Comparison of ENCODE assay signal across 11 cellular contexts in genomic region chr2:64021578-64021977, GRCh38. TPM values are rescaled to one million over a fixed set of nuclear protein-coding genes. Genes with fewer than 3 reads are reported as not detected.
DNase-seq lines count a peak whose midpoint lies in the region; ATAC-seq, FAIRE-seq and TF ChIP-seq lines count a peak whose summit lies in the region.
"Had no signal": no experiment of that assay in that cellular context is flagged by ENCODE, and none has a peak within 500 bp of the region (broad histone marks: within the 10 kb centered on the region; RNA-seq: fewer than 3 reads in every experiment).

No MANE protein-coding gene starts in this region.

- H3K27me3 ChIP-seq in PC-3 (ENCODE audit: low read length) (no peaks in the 10 kb centered on the region), endocrine pancreas (ENCODE audit: control insufficient read depth, insufficient read depth, low read length) (no peaks in the 10 kb centered on the region), lower lobe of right lung (ENCODE audit: low read depth) (no peaks in the 10 kb centered on the region)
- H3K27me3 ChIP-seq: ascending aorta had no signal

- H3K4me3 ChIP-seq in PC-3 (ENCODE audit: low read length) (no peak overlapping the region), endocrine pancreas (ENCODE audit: control insufficient read depth, insufficient read depth, low read length) (peak overlapping the region; percentile 0), lower lobe of right lung (no peak overlapping the region)
- H3K4me3 ChIP-seq: ascending aorta had no signal

- H3K4me1 ChIP-seq in PC-3 (ENCODE audit: insufficient read depth, low read length), result peaks cover 17% of the 10 kb centered on the region
- H3K4me1 ChIP-seq in endocrine pancreas (ENCODE audit: control insufficient read depth, insufficient read depth, low read length), result peaks cover 5% of the 10 kb centered on the region
- H3K4me1 ChIP-seq in lower lobe of right lung, result peaks cover 30% of the 10 kb centered on the region

- peak overlapping the region; percentile 35 for H3K4me2 ChIP-seq in PC-3 (ENCODE audit: low read length)

- no peaks in the 10 kb centered on the region for H4K20me1 ChIP-seq in PC-3 (ENCODE audit: low read length)

- peaks cover 22% of the 10 kb centered on the region for H3K79me2 ChIP-seq in PC-3 (ENCODE audit: low read length)

- BruUV-seq in PC-3 (replicated peaks; lab: Mats Ljungman, UMichigan), result no TSS peak

- intact Hi-C loops in PC-3 (cut with micrococcal nuclease) (no loop called here), lower lobe of right lung (cut with DNase I) (no loop called here)

- TF ChIP-seq CTCF in PC-3 (conservative IDR thresholded peaks at IDR 0.05; ENCODE audit: low read depth, low read length), result no peak
- TF ChIP-seq CTCF in lower lobe of right lung (IDR thresholded peaks at IDR 0.05), result no peak

- H3K27ac ChIP-seq in PC-3 (ENCODE audit: low read length) (no peak overlapping the region), lower lobe of right lung (no peak overlapping the region)
- H3K27ac ChIP-seq: ascending aorta had no signal

- 0 out of 2 replicates have a peak overlapping the region, but pooled peaks have one; percentile 28 for H2AFZ ChIP-seq in PC-3 (ENCODE audit: low read length)

- ATAC-seq in PC-3 (no peak), lower lobe of right lung (no peak)

- H3K9ac ChIP-seq in PC-3 (ENCODE audit: low read length), result no peak overlapping the region
- no peak overlapping the region for H3K9ac ChIP-seq in endocrine pancreas (ENCODE audit: control insufficient read depth, insufficient read depth, low read length)

- POLR2A ChIA-PET in PC-3 (lab: Charles Lee; ENCODE audit: unreplicated experiment), result no interaction called here

- no peaks in the 10 kb centered on the region for H3K36me3 ChIP-seq in PC-3 (ENCODE audit: low read depth, low read length)
- no peaks in the 10 kb centered on the region for H3K36me3 ChIP-seq in endocrine pancreas (ENCODE audit: control insufficient read depth, insufficient read depth, low read length)
- H3K36me3 ChIP-seq in lower lobe of right lung, result no peaks in the 10 kb centered on the region
- H3K36me3 ChIP-seq: ascending aorta had no signal

- H3K9me3 ChIP-seq in PC-3 (ENCODE audit: low read length), result no peaks in the 10 kb centered on the region
- H3K9me3 ChIP-seq in endocrine pancreas (ENCODE audit: control insufficient read depth, low read length), result no peaks in the 10 kb centered on the region
- no peaks in the 10 kb centered on the region for H3K9me3 ChIP-seq in lower lobe of right lung
- H3K9me3 ChIP-seq: ascending aorta had no signal

- TF ChIP-seq POLR2A in GM12891 (IDR thresholded peaks at IDR 0.05; ENCODE audit: low read depth, low read length), result no peak

- CTCF ChIA-PET in PC-3 (lab: Charles Lee), result interaction anchor here (0.6 kb wide), 2 partner anchors 161 to 305 kb away, joined by 3 to 4 read pairs; no protein-coding TSS in a partner anchor

- H3K9me2 ChIP-seq in PC-3 (replicated peaks; ENCODE audit: low read length), result no peaks in the 10 kb centered on the region

- FAIRE-seq in GM12891 (lab: Jason Lieb, UNC), result no peak

- H3F3A ChIP-seq in PC-3 (ENCODE audit: low read length, unreplicated experiment), result no peaks in the 10 kb centered on the region

- DNase-seq in SIG-M5 treated with dmso at 0.1 percent for 504 hours (lab: John Stamatoyannopoulos, UW; ENCODE audit: unreplicated experiment), result peak; percentile 41
- DNase-seq in SIG-M5 (lab: John Stamatoyannopoulos, UW), result no peak
- no peak for DNase-seq in PC-3
- DNase-seq in pons (ENCODE audit: low spot score), result peak; percentile 8
- no peak for DNase-seq in GM12891 (ENCODE audit: insufficient read length, low spot score)
- DNase-seq in NCI-H1930 (lab: John Stamatoyannopoulos, UW), result no peak
- no peak for DNase-seq in lower lobe of right lung
- DNase-seq: mammary epithelial cell; stimulated activated naive CD4-positive, alpha-beta T cell treated with Interleukin-2 at 50 U/mL for 16 hours had no signal

TF ChIP-seq in GM12891, 5 proteins besides CTCF, POLR2A, EP300 and RAD21:
- TF ChIP-seq PAX5 (IDR thresholded peaks at IDR 0.05; ENCODE audit: insufficient read depth, low read length, severe bottlenecking), result no peak
- TF ChIP-seq POLR2AphosphoS5 (IDR thresholded peaks at IDR 0.05; ENCODE audit: low read depth, low read length), result no peak
- TF ChIP-seq TAF1 (IDR thresholded peaks at IDR 0.05; ENCODE audit: low read depth, low read length), result no peak
- no peak for TF ChIP-seq SPI1 (IDR thresholded peaks at IDR 0.05; ENCODE audit: low read depth, low read length)
- no peak for TF ChIP-seq POU2F2 (IDR thresholded peaks at IDR 0.05; ENCODE audit: low read depth, low read length)
TF ChIP-seq in GM12891: peak in this region for 0.

RNA-seq across cellular contexts. Expression of gene VPS54, which starts 2.4 kb away (rescaled TPM):
- 17.9 and 18.6 TPM in 2 replicates for total RNA-seq in PC-3 (2014; rRNA removed)
- 6.4 TPM for polyA plus RNA-seq in GM12891 (2012; ENCODE audit: low read depth, missing spikeins)
- 26.7 TPM for total RNA-seq in lower lobe of right lung

Comparison
In these comparisons a context has a peak if more than half of its experiments do, and no peak if none do; other contexts are left out.
1. DNase-seq: peak in SIG-M5 treated with dmso at 0.1 percent for 504 hours (single experiment) and pons (single experiment); none in SIG-M5 (single experiment), PC-3 (single experiment), GM12891 (single experiment), NCI-H1930 (0 of 2) and lower lobe of right lung (single experiment).